ENCODE assay signal across 8 cellular contexts in genomic region chr2:152445791-152446201, GRCh38.
DNase-seq lines count a peak whose midpoint lies in the region; ATAC-seq, FAIRE-seq and TF ChIP-seq lines count a peak whose summit lies in the region.

No MANE protein-coding gene starts in this region.

- no peaks in the 10 kb centered on the region for H3K36me3 ChIP-seq in bronchial epithelial cell (ENCODE audit: control insufficient read depth, insufficient read depth, low read length)

- peak; percentile 45 for ATAC-seq in HG02678 (IDR thresholded peaks at IDR 0.05; ENCODE audit: unreplicated experiment)
- no peak for ATAC-seq in GM21576 (IDR thresholded peaks at IDR 0.05; ENCODE audit: unreplicated experiment)

- H3K4me3 ChIP-seq in bronchial epithelial cell (ENCODE audit: low read depth, low read length) = no peak overlapping the region

- peak; percentile 84 for DNase-seq in AG08395 (ENCODE audit: low spot score)
- peak; percentile 89 for DNase-seq in bronchial epithelial cell (ENCODE audit: low read depth)
- DNase-seq in midbrain (lab: John Stamatoyannopoulos, UW) = peak; percentile 58
- no peak for DNase-seq in GF-D8 (lab: John Stamatoyannopoulos, UW)
- DNase-seq in effector CD8-positive, alpha-beta T cell (lab: John Stamatoyannopoulos, UW) = no peak
- DNase-seq in NCI-H1694 (lab: John Stamatoyannopoulos, UW) = no peak

- TF ChIP-seq CTCF in bronchial epithelial cell (IDR thresholded peaks at IDR 0.05; ENCODE audit: insufficient read depth, low read length, severe bottlenecking) = no peak

- no peak for FAIRE-seq in bronchial epithelial cell (lab: Jason Lieb, UNC)

- H3K27me3 ChIP-seq in bronchial epithelial cell (ENCODE audit: control insufficient read depth, insufficient read depth, low read length) = no peaks in the 10 kb centered on the region

Comparison
In these comparisons a context has a peak if more than half of its experiments do, and no peak if none do; other contexts are left out.
1. DNase-seq: peak in AG08395 (single experiment), bronchial epithelial cell (single experiment) and midbrain (single experiment); none in GF-D8 (single experiment), effector CD8-positive, alpha-beta T cell (single experiment) and NCI-H1694 (single experiment).